ENCODE assay signal across 1 cellular context in genomic region chr10:90712529-90712928, GRCh38.
TF ChIP-seq lines count a peak whose summit lies in the region.

No MANE protein-coding gene starts in this region.

TF ChIP-seq in WTC11, 78 proteins besides CTCF, POLR2A, EP300 and RAD21 (continued from another document):
- TF ChIP-seq TEAD4 (CRISPR knock-in tag; IDR thresholded peaks at IDR 0.05): no peak
